In genomic region chr7:50304911-50305621, GRCh38 we compare ENCODE assay signal across 8 cellular contexts. TPM values are rescaled to one million over a fixed set of nuclear protein-coding genes. Genes with fewer than 3 reads are reported as not detected.
DNase-seq lines count a peak whose midpoint lies in the region; ATAC-seq and TF ChIP-seq lines count a peak whose summit lies in the region.

No MANE protein-coding gene starts in this region.

- DNase-seq in GM12864 (ENCODE audit: low read depth) (peak; percentile 57), MM.1S (peak; percentile 84), right lobe of liver (no peak), NCI-H1436 treated with DMSO at 0.1 percent for 48 hours (lab: John Stamatoyannopoulos, UW) (no peak), 8988T (no peak)
- DNase-seq in activated effector memory CD4-positive, alpha-beta T cell treated with anti-CD3 and anti-CD28 coated beads, Interleukin-2, amount 50 U/mL, for 16 hours = peak; percentile 86

- H3K9me2 ChIP-seq in MM.1S (replicated peaks; ENCODE audit: insufficient read depth, low read length) = no peaks in the 10 kb centered on the region

- H3K9me3 ChIP-seq in MM.1S (replicated peaks; ENCODE audit: insufficient read depth, low read length) (no peaks in the 10 kb centered on the region), right lobe of liver (no peaks in the 10 kb centered on the region), thymus (ENCODE audit: control insufficient read depth) (no peaks in the 10 kb centered on the region)

- peak overlapping the region; percentile 93 for H3K9ac ChIP-seq in MM.1S (ENCODE audit: low read length)

- TF ChIP-seq POLR2A in right lobe of liver (IDR thresholded peaks at IDR 0.05) = no peak

- H3F3A ChIP-seq in MM.1S (ENCODE audit: insufficient read depth, low read length) = peaks cover 35% of the 10 kb centered on the region

- H3K27ac ChIP-seq in MM.1S (ENCODE audit: low read length) = peak overlapping the region; percentile 81
- peak overlapping the region; percentile 16 to 54 (median 41) for H3K27ac ChIP-seq in right lobe of liver
- peak overlapping the region; percentile 99 for H3K27ac ChIP-seq in thymus (ENCODE audit: low read depth)

- peaks cover 6% of the 10 kb centered on the region for H3K4me1 ChIP-seq in MM.1S (ENCODE audit: low read length)
- H3K4me1 ChIP-seq in right lobe of liver = no peaks in the 10 kb centered on the region
- H3K4me1 ChIP-seq in thymus (ENCODE audit: control insufficient read depth, insufficient read depth, low read length) = peaks cover 12% of the 10 kb centered on the region

- no peaks in the 10 kb centered on the region for H4K20me1 ChIP-seq in MM.1S (ENCODE audit: insufficient read depth, low read length)

- 14% methylated on average over 20 of the region's 20 CpGs for WGBS in right lobe of liver (ENCODE audit: insufficient coverage, low coverage, low lambda C conversion rate, missing lambda C conversion rate)
- WGBS in thymus = under 1% methylated on average over 20 of the region's 20 CpGs

- H2AFZ ChIP-seq in MM.1S (ENCODE audit: low read length) = no peak overlapping the region; the same call in 1 of the 2 replicates

- H3K36me3 ChIP-seq in MM.1S (replicated peaks; ENCODE audit: insufficient read depth, low read length) (no peaks in the 10 kb centered on the region), right lobe of liver (no peaks in the 10 kb centered on the region), thymus (ENCODE audit: control insufficient read depth, insufficient read depth) (peaks cover 3% of the 10 kb centered on the region)

- H3K79me2 ChIP-seq in MM.1S (ENCODE audit: low read length) = peaks cover 61% of the 10 kb centered on the region

- intact Hi-C loops in right lobe of liver (cut with DNase I) = no loop called here

- no peaks in the 10 kb centered on the region for H3K27me3 ChIP-seq in MM.1S (replicated peaks; ENCODE audit: insufficient read depth, low read length)
- H3K27me3 ChIP-seq in right lobe of liver = no peaks in the 10 kb centered on the region
- H3K27me3 ChIP-seq in thymus (ENCODE audit: control insufficient read depth, insufficient read depth) = no peaks in the 10 kb centered on the region

- ATAC-seq in GM21528 (IDR thresholded peaks at IDR 0.05; ENCODE audit: low FRiP score, unreplicated experiment) (peak; percentile 48), right lobe of liver (peak; percentile 36 to 55 (median 46))

- no peak for TF ChIP-seq CTCF in GM12864 (IDR thresholded peaks at IDR 0.05; ENCODE audit: low read depth, low read length, missing control alignments)
- no peak for TF ChIP-seq CTCF in MM.1S (IDR thresholded peaks at IDR 0.05; ENCODE audit: low read length)
- no peak for TF ChIP-seq CTCF in right lobe of liver (IDR thresholded peaks at IDR 0.05)

- peak overlapping the region; percentile 97 for H3K4me2 ChIP-seq in MM.1S (ENCODE audit: low read depth, low read length)

- H3K4me3 ChIP-seq in GM12864 (ENCODE audit: low read depth, low read length) (peak overlapping the region; percentile 58), MM.1S (ENCODE audit: low read length) (peak overlapping the region; percentile 88), right lobe of liver (peak overlapping the region; percentile 19 to 48 (median 25)), thymus (ENCODE audit: low read length) (peak overlapping the region; percentile 91)

RNA-seq across cellular contexts. Expression of gene IKZF1, which starts 0.6 kb away (rescaled TPM):
- total RNA-seq in right lobe of liver = 1 to 10 TPM; 3.1 to 9.6 (median 5.2) TPM
- 99.0 TPM for polyA plus RNA-seq in thymus

Comparison
In these comparisons a context has a peak if more than half of its experiments do, and no peak if none do; other contexts are left out.
1. DNase-seq: peak in GM12864 (single experiment), MM.1S (single experiment) and activated effector memory CD4-positive, alpha-beta T cell treated with anti-CD3 and anti-CD28 coated beads, Interleukin-2, amount 50 U/mL, for 16 hours (single experiment); none in right lobe of liver (0 of 3), NCI-H1436 treated with DMSO at 0.1 percent for 48 hours (single experiment) and 8988T (single experiment).
2. H3K4me3 ChIP-seq: peak in every context shown above with its lines; median percentile 91 in thymus; 88 in MM.1S; 58 in GM12864; 25 in right lobe of liver.
3. H3K27ac ChIP-seq: peak in every context shown above with its lines; median percentile 99 in thymus; 81 in MM.1S; 41 in right lobe of liver.